11 cellular contexts compared by ENCODE assay signal in genomic region chr16:16120382-16121184, GRCh38.
DNase-seq lines count a peak whose midpoint lies in the region; ATAC-seq and TF ChIP-seq lines count a peak whose summit lies in the region.
"Had no signal": no experiment of that assay in that cellular context is flagged by ENCODE, and none has a peak within 500 bp of the region (broad histone marks: within the 10 kb centered on the region; RNA-seq: fewer than 3 reads in every experiment).

No MANE protein-coding gene starts in this region.

- intact Hi-C loops in CD14-positive monocyte (cut with micrococcal nuclease) = no loop called here

- no peak overlapping the region for H3K4me3 ChIP-seq in lung
- H3K4me3 ChIP-seq: vagina had no signal

- no peaks in the 10 kb centered on the region for H3K27me3 Mint-ChIP-seq in brain
- peaks cover 0 to 3% (median 3%) of the 10 kb centered on the region in 3 donors for H3K27me3 Mint-ChIP-seq in CD14-positive monocyte (ENCODE audit: low read depth in 3 of 3)
- H3K27me3 Mint-ChIP-seq: B cell had no signal

- no peak for TF ChIP-seq CTCF in brain (conservative IDR thresholded peaks at IDR 0.05)
- no peak for TF ChIP-seq CTCF in lung (IDR thresholded peaks at IDR 0.05; ENCODE audit: control extremely low read depth, extremely low read depth)
- TF ChIP-seq CTCF in CD14-positive monocyte (IDR thresholded peaks at IDR 0.05) = no peak

- H3K4me1 Mint-ChIP-seq in brain = no peaks in the 10 kb centered on the region
- H3K4me1 Mint-ChIP-seq in CD14-positive monocyte = peaks cover 12% of the 10 kb centered on the region
- H3K4me1 Mint-ChIP-seq: B cell had no signal

- peak; percentile 60 for ATAC-seq in lung (ENCODE audit: insufficient read depth, low FRiP score)
- no peak for ATAC-seq in HG03457 (IDR thresholded peaks at IDR 0.05; ENCODE audit: unreplicated experiment)

- H3K9me3 ChIP-seq in lung (ENCODE audit: control insufficient read depth in 2 of 2, insufficient read depth in 1 of 2, low read length in 1 of 2) = peaks cover 0 to 12% of the 10 kb centered on the region in 2 donors

- 26 to 49% methylated on average over 17 of the region's 17 CpGs for WGBS in lung, 2 donors

- no peak overlapping the region for H3K4me3 Mint-ChIP-seq in brain
- no peak overlapping the region for H3K4me3 Mint-ChIP-seq in CD14-positive monocyte
- H3K4me3 Mint-ChIP-seq: B cell had no signal

- H3K4me1 ChIP-seq in lung (ENCODE audit: control insufficient read depth in 2 of 2, insufficient read depth in 2 of 2, low read length in 2 of 2) = peaks cover 0 to 1% of the 10 kb centered on the region in 2 donors
- H3K4me1 ChIP-seq: vagina had no signal

- peaks cover 27 to 79% (median 48%) of the 10 kb centered on the region in 5 experiments for H3K9me3 Mint-ChIP-seq in brain
- peaks cover 25 to 40% (median 36%) of the 10 kb centered on the region in 7 donors for H3K9me3 Mint-ChIP-seq in CD14-positive monocyte

- DNase-seq in Ammon's horn (ENCODE audit: low spot score) (peak; percentile 83), NCI-H2029 (lab: John Stamatoyannopoulos, UW) (peak; percentile 90), lung (ENCODE audit: low spot score) (peak; percentile 38), CD14-positive monocyte (ENCODE audit: low spot score) (no peak), iPS-NIHi7 (ENCODE audit: extremely low spot score) (no peak)
- DNase-seq in activated CD4-positive, CD25-positive, alpha-beta regulatory T cell (lab: John Stamatoyannopoulos, UW) = no peak

- H3K27ac Mint-ChIP-seq in brain (peak overlapping the region in 3 of 5 experiments; percentile 7 to 61 (median 11)), CD14-positive monocyte (peak overlapping the region in 1 of 7 donors; percentile 38)
- H3K27ac Mint-ChIP-seq: B cell had no signal

- peaks cover 22 to 28% of the 10 kb centered on the region in 2 donors for H3K36me3 ChIP-seq in lung (ENCODE audit: control insufficient read depth in 2 of 2, insufficient read depth in 2 of 2, low read length in 2 of 2)

- peak overlapping the region in 1 of 2 donors; percentile 16 for H3K27ac ChIP-seq in lung (ENCODE audit: low read depth in 1 of 2, low read length in 1 of 2)
- H3K27ac ChIP-seq: epithelial cell of prostate, vagina had no signal

- no peaks in the 10 kb centered on the region for H3K27me3 ChIP-seq in lung (ENCODE audit: control insufficient read depth, insufficient read depth)
- H3K27me3 ChIP-seq: vagina had no signal

- H3K36me3 Mint-ChIP-seq in brain (peaks cover 100% of the 10 kb centered on the region), CD14-positive monocyte (peaks cover 89 to 96% of the 10 kb centered on the region in 2 donors)

Comparison
In these comparisons a context has a peak if more than half of its experiments do, and no peak if none do; other contexts are left out.
1. DNase-seq: peak in Ammon's horn (single experiment), NCI-H2029 (single experiment) and lung (single experiment); none in activated CD4-positive, CD25-positive, alpha-beta regulatory T cell (0 of 4), CD14-positive monocyte (single experiment) and iPS-NIHi7 (single experiment).